In genomic region chr6:36911946-36912555, GRCh38 we compare ENCODE assay signal across 8 cellular contexts. TPM values are rescaled to one million over a fixed set of nuclear protein-coding genes. Genes with fewer than 3 reads are reported as not detected.
DNase-seq lines count a peak whose midpoint lies in the region; ATAC-seq and TF ChIP-seq lines count a peak whose summit lies in the region.

No MANE protein-coding gene starts in this region.

- no peak overlapping the region for H3K23ac ChIP-seq in mesenchymal stem cell (ENCODE audit: low read length in 2 of 2)

- ATAC-seq in GM21786 (IDR thresholded peaks at IDR 0.05; ENCODE audit: unreplicated experiment) (peak; percentile 8), GM19328 (IDR thresholded peaks at IDR 0.05; ENCODE audit: unreplicated experiment) (no peak)
- peak; percentile 63 for ATAC-seq in central memory CD8-positive, alpha-beta T cell (replicated peaks; ENCODE audit: extremely low read depth, poor library complexity, severe bottlenecking)

- H3K14ac ChIP-seq in mesenchymal stem cell (ENCODE audit: low read length in 2 of 2), result no peak overlapping the region

- no peak overlapping the region for H2BK15ac ChIP-seq in mesenchymal stem cell (ENCODE audit: low read depth, poor library complexity, severe bottlenecking)

- DNase-seq in CD1c-positive myeloid dendritic cell (ENCODE audit: extremely low spot score) (peak; percentile 33), SK-N-SH (no peak), mesenchymal stem cell (no peak), kidney tubule cell (ENCODE audit: low spot score) (no peak), NCI-H187 treated with DMSO at 0.1 percent for 48 hours (lab: John Stamatoyannopoulos, UW) (no peak)
- DNase-seq in central memory CD8-positive, alpha-beta T cell (ENCODE audit: low spot score in 2 of 2), result no peak

- H3K36me3 Mint-ChIP-seq in central memory CD8-positive, alpha-beta T cell (ENCODE audit: insufficient read depth), result peaks cover 13% of the 10 kb centered on the region

- CTCF ChIA-PET in SK-N-SH (lab: Yijun Ruan, JAX), result no interaction called here

- H3K9me2 ChIP-seq in SK-N-SH, result no peaks in the 10 kb centered on the region

- H3K4me3 ChIP-seq in SK-N-SH (ENCODE audit: low read depth in 2 of 2, low read length in 1 of 2), result no peak overlapping the region
- H3K4me3 ChIP-seq in mesenchymal stem cell (ENCODE audit: insufficient read depth in 1 of 2, low read depth in 1 of 2, low read length in 2 of 2), result no peak overlapping the region

- no peaks in the 10 kb centered on the region for H3K9me3 Mint-ChIP-seq in central memory CD8-positive, alpha-beta T cell

- no peak for TF ChIP-seq CTCF in SK-N-SH (IDR thresholded peaks at IDR 0.05)

- no peak overlapping the region for H2AK5ac ChIP-seq in mesenchymal stem cell (ENCODE audit: low read length, severe bottlenecking)

- H3K4me3 Mint-ChIP-seq in central memory CD8-positive, alpha-beta T cell, result peak overlapping the region; percentile 62

- TF ChIP-seq EP300 in SK-N-SH (IDR thresholded peaks at IDR 0.05; ENCODE audit: borderline replicate concordance in 1 of 2, low read depth in 1 of 2, low read length in 1 of 2), result no peak

- peaks cover 0 to 25% of the 10 kb centered on the region in 2 experiments; a peak in 2 of 4 replicates for H3K4me1 ChIP-seq in SK-N-SH (ENCODE audit: control insufficient read depth in 1 of 2, insufficient read depth in 2 of 2, low read depth in 1 of 2, low read length in 1 of 2)
- peaks cover 11% of the 10 kb centered on the region for H3K4me1 ChIP-seq in mesenchymal stem cell (ENCODE audit: control insufficient read depth, insufficient read depth, low read depth, low read length)

- peak overlapping the region; percentile 87 for H3K27ac Mint-ChIP-seq in central memory CD8-positive, alpha-beta T cell (ENCODE audit: low read depth)

- H3F3A ChIP-seq in SK-N-SH (replicated peaks; ENCODE audit: insufficient read depth), result peaks cover 20% of the 10 kb centered on the region

- no peaks in the 10 kb centered on the region for H3K9me3 ChIP-seq in SK-N-SH
- no peaks in the 10 kb centered on the region for H3K9me3 ChIP-seq in mesenchymal stem cell (ENCODE audit: control insufficient read depth, low read length)

- H4K8ac ChIP-seq in mesenchymal stem cell (ENCODE audit: low read length), result no peak overlapping the region

- no peak overlapping the region for H3K18ac ChIP-seq in mesenchymal stem cell (ENCODE audit: low read depth in 1 of 2, low read length in 2 of 2)

- H4K91ac ChIP-seq in mesenchymal stem cell (ENCODE audit: low read length), result no peak overlapping the region

- H2BK12ac ChIP-seq in mesenchymal stem cell (ENCODE audit: low read length in 2 of 2), result no peak overlapping the region

- H3K79me1 ChIP-seq in mesenchymal stem cell (replicated peaks; ENCODE audit: low read length, poor library complexity, severe bottlenecking), result peaks cover 4% of the 10 kb centered on the region

- peak overlapping the region; percentile 48; the same call in 1 of the 2 replicates for H3K4me2 ChIP-seq in SK-N-SH
- no peak overlapping the region for H3K4me2 ChIP-seq in mesenchymal stem cell (ENCODE audit: low read length, poor library complexity, severe bottlenecking)

- H3K9ac ChIP-seq in SK-N-SH (no peak overlapping the region; the same call in 1 of the 2 replicates), mesenchymal stem cell (ENCODE audit: low read length) (no peak overlapping the region)

- peaks cover 18% of the 10 kb centered on the region for H4K20me1 ChIP-seq in SK-N-SH (ENCODE audit: insufficient read depth)

- H2BK5ac ChIP-seq in mesenchymal stem cell (ENCODE audit: low read depth, low read length, poor library complexity, severe bottlenecking), result no peak overlapping the region

- H2BK120ac ChIP-seq in mesenchymal stem cell (ENCODE audit: low read depth, low read length), result no peak overlapping the region

- H3K27me3 ChIP-seq in SK-N-SH (ENCODE audit: insufficient read depth) (no peaks in the 10 kb centered on the region), mesenchymal stem cell (ENCODE audit: control insufficient read depth in 1 of 2, insufficient read depth in 1 of 2, low read length in 2 of 2) (no peaks in the 10 kb centered on the region)

- peaks cover 1% of the 10 kb centered on the region; the same call in 1 of the 2 replicates for H3K79me2 ChIP-seq in SK-N-SH (ENCODE audit: insufficient read depth)

- H3K36me3 ChIP-seq in SK-N-SH (replicated peaks in 1 of 2; ENCODE audit: control insufficient read depth in 1 of 2, insufficient read depth in 2 of 2, low read length in 1 of 2) (peaks cover 27 to 29% of the 10 kb centered on the region in 2 experiments), mesenchymal stem cell (ENCODE audit: control insufficient read depth in 1 of 2, insufficient read depth in 2 of 2, low read depth in 1 of 2, low read length in 2 of 2) (peaks cover 26 to 70% of the 10 kb centered on the region in 2 experiments)

- H3K27me3 Mint-ChIP-seq in central memory CD8-positive, alpha-beta T cell, result no peaks in the 10 kb centered on the region

- H3K27ac ChIP-seq in SK-N-SH (ENCODE audit: low read depth in 2 of 2, low read length in 1 of 2) (peak overlapping the region; percentile 12 to 61; a peak in 3 of 4 replicates), mesenchymal stem cell (ENCODE audit: low read length, poor library complexity, severe bottlenecking) (no peak overlapping the region)

- H3K4me1 Mint-ChIP-seq in central memory CD8-positive, alpha-beta T cell, result peaks cover 23% of the 10 kb centered on the region

- H3K4ac ChIP-seq in mesenchymal stem cell (ENCODE audit: low read depth in 1 of 2, low read length in 2 of 2), result no peak overlapping the region

- POLR2A ChIA-PET in SK-N-SH (lab: Yijun Ruan, JAX), result no interaction called here

- TF ChIP-seq RAD21 in SK-N-SH (IDR thresholded peaks at IDR 0.05; ENCODE audit: low read length), result no peak

- no peak overlapping the region for H2AFZ ChIP-seq in SK-N-SH (ENCODE audit: low read depth)
- no peak overlapping the region for H2AFZ ChIP-seq in mesenchymal stem cell (ENCODE audit: low read depth, low read length)

- WGBS in SK-N-SH (ENCODE audit: low lambda C conversion rate), result 75% methylated on average over 4 of the region's 4 CpGs
- 83% methylated on average over 2 of the region's 4 CpGs for WGBS in mesenchymal stem cell

TF ChIP-seq in SK-N-SH, 30 proteins besides CTCF, POLR2A, EP300 and RAD21:
- TF ChIP-seq TCF12 (IDR thresholded peaks at IDR 0.05) (no peak), USF2 (IDR thresholded peaks at IDR 0.05; ENCODE audit: borderline replicate concordance, low read depth, low read length) (no peak), GABPA (IDR thresholded peaks at IDR 0.05; ENCODE audit: low read depth) (no peak), CHD2 (IDR thresholded peaks at IDR 0.05; ENCODE audit: low read length, partially characterized antibody) (no peak), MXI1 (IDR thresholded peaks at IDR 0.05; ENCODE audit: low read depth, low read length) (no peak), USF1 (IDR thresholded peaks at IDR 0.05; ENCODE audit: borderline replicate concordance, low read depth) (no peak), MEF2A (IDR thresholded peaks at IDR 0.05; ENCODE audit: borderline replicate concordance, low read depth) (no peak), RXRA (IDR thresholded peaks at IDR 0.05; ENCODE audit: borderline replicate concordance, low read depth) (no peak), GATA2 (CRISPR knock-in tag; IDR thresholded peaks at IDR 0.05) (no peak), IRF3 (IDR thresholded peaks at IDR 0.05; ENCODE audit: low read depth, low read length) (no peak)

RNA-seq across cellular contexts. Expression of gene C6orf89, which starts 26.3 kb away (rescaled TPM):
- polyA plus RNA-seq in SK-N-SH (2012; rRNA removed), result 20.4 and 29.8 TPM in 2 replicates
- polyA plus RNA-seq in SK-N-SH (2012; cell fraction: cytosol; rRNA removed), result 21.5 and 24.8 TPM in 2 replicates
- 17.0 and 23.2 TPM in 2 replicates for polyA plus RNA-seq in SK-N-SH (2012; cell fraction: nucleus; rRNA removed)
- 42.2 TPM for polyA plus RNA-seq in mesenchymal stem cell (2013, experiment 1 of 2)
- 44.0 TPM for polyA plus RNA-seq in mesenchymal stem cell (2013, experiment 2 of 2)

RNA-seq across cellular contexts. Expression of gene PPIL1, which starts 37.4 kb away (rescaled TPM):
- polyA plus RNA-seq in SK-N-SH (2012; rRNA removed), result 36.6 and 48.4 TPM in 2 replicates
- 49.9 and 53.0 TPM in 2 replicates for polyA plus RNA-seq in SK-N-SH (2012; cell fraction: cytosol; rRNA removed)
- 6.9 and 13.6 TPM in 2 replicates for polyA plus RNA-seq in SK-N-SH (2012; cell fraction: nucleus; rRNA removed)
- 33.0 TPM for polyA plus RNA-seq in mesenchymal stem cell (2013, experiment 1 of 2)
- polyA plus RNA-seq in mesenchymal stem cell (2013, experiment 2 of 2), result 34.8 TPM

RNA-seq across cellular contexts. Expression of gene PI16, which starts 42.5 kb away (rescaled TPM):
- polyA plus RNA-seq in SK-N-SH (2012; rRNA removed), result 0.02 TPM in 1 of 2 replicates, not detected in the other
- not detected in 2 replicates for polyA plus RNA-seq in SK-N-SH (2012; cell fraction: cytosol; rRNA removed)
- 0.15 and 0.17 TPM in 2 replicates for polyA plus RNA-seq in SK-N-SH (2012; cell fraction: nucleus; rRNA removed)
- not detected for polyA plus RNA-seq in mesenchymal stem cell (2013, experiment 1 of 2)
- polyA plus RNA-seq in mesenchymal stem cell (2013, experiment 2 of 2), result not detected
